ENCODE assay signal across 27 cellular contexts in the genomic region with DNA sequence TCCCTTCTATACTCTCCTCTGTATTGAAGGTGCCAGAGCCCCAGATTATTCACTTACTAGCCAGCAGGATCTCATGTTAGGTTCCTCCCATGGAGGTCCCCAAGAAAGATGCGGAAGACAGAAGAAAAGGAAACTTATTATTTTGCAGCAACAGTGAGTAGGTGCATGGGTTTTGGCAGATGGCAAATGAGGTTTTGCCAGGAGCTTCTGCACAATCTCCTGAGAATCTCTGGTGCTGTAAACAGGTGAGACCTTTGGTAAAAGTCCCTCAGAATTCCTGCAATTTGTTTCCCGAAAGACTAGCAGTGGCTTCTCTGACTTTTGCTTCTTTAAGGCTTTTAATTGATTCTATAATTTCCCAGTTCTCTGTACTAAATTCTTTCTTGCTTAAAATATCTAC. TPM values are rescaled to one million over a fixed set of nuclear protein-coding genes. Genes with fewer than 3 reads are reported as not detected.
"Had no signal": no experiment of that assay in that cellular context is flagged by ENCODE, and none has a peak within 500 bp of the region (broad histone marks: within the 10 kb centered on the region; RNA-seq: fewer than 3 reads in every experiment).

No MANE protein-coding gene starts in this region.

- H3K27me3 ChIP-seq: esophagus squamous epithelium, heart right ventricle, neural progenitor cell, stomach, thyroid gland had no signal

- H3K4me3 Mint-ChIP-seq: effector memory CD8-positive, alpha-beta T cell; memory B cell; mesothelial cell of epicardium; naive thymus-derived CD4-positive, alpha-beta T cell; nephron; neural progenitor cell; stimulated activated effector memory CD8-positive, alpha-beta T cell treated with anti-CD3 and anti-CD28 coated beads, Interleukin-12 subunit alpha, Interleukin-12 subunit beta, amount 100 ng/mL, for 72 hours; type B pancreatic cell had no signal

- H3K9me3 Mint-ChIP-seq: stimulated activated effector memory CD8-positive, alpha-beta T cell treated with anti-CD3 and anti-CD28 coated beads, Interleukin-12 subunit alpha, Interleukin-12 subunit beta, amount 100 ng/mL, for 72 hours had no signal

- H3K27ac ChIP-seq: esophagus squamous epithelium, neural progenitor cell, thyroid gland had no signal

- ATAC-seq: effector memory CD8-positive, alpha-beta T cell; heart right ventricle; mucosa of descending colon; naive thymus-derived CD4-positive, alpha-beta T cell; sciatic nerve; stimulated activated effector memory CD8-positive, alpha-beta T cell treated with anti-CD3 and anti-CD28 coated beads, Interleukin-12 subunit alpha, Interleukin-12 subunit beta, amount 100 ng/mL, for 72 hours had no signal

- H3K36me3 ChIP-seq: esophagus squamous epithelium, heart right ventricle, neural progenitor cell, stomach, thyroid gland had no signal

- H3K9ac ChIP-seq: neural progenitor cell had no signal

- H3K9me3 ChIP-seq: esophagus squamous epithelium, mucosa of descending colon, stomach, thyroid gland had no signal

- H3K4me2 ChIP-seq: neural progenitor cell had no signal

- H3K27me3 Mint-ChIP-seq: effector memory CD8-positive, alpha-beta T cell; type B pancreatic cell had no signal

- H2AFZ ChIP-seq: neural progenitor cell had no signal

- H3K4me1 Mint-ChIP-seq: memory B cell; naive thymus-derived CD4-positive, alpha-beta T cell; neural progenitor cell; stimulated activated effector memory CD8-positive, alpha-beta T cell treated with anti-CD3 and anti-CD28 coated beads, Interleukin-12 subunit alpha, Interleukin-12 subunit beta, amount 100 ng/mL, for 72 hours had no signal

- H3K27ac Mint-ChIP-seq: effector memory CD8-positive, alpha-beta T cell; memory B cell; mesothelial cell of epicardium; naive thymus-derived CD4-positive, alpha-beta T cell; nephron; neural progenitor cell; stimulated activated effector memory CD8-positive, alpha-beta T cell treated with anti-CD3 and anti-CD28 coated beads, Interleukin-12 subunit alpha, Interleukin-12 subunit beta, amount 100 ng/mL, for 72 hours; type B pancreatic cell had no signal

- H3K4me3 ChIP-seq: esophagus squamous epithelium, heart right ventricle, lung, mucosa of descending colon, neural progenitor cell, stomach, thyroid gland had no signal

- DNase-seq: cerebellar nuclear complex; cortex of kidney; effector memory CD8-positive, alpha-beta T cell; erythroblast; esophagus squamous epithelium; foreskin melanocyte; glutamatergic neuron; heart right ventricle; hypothalamus; mucosa of descending colon; naive thymus-derived CD4-positive, alpha-beta T cell; posterior cingulate gyrus; stimulated activated CD4-positive, alpha-beta T cell treated with anti-CD3 and anti-CD28 coated beads, Interleukin-2, amount 100 ng/mL, for 24 hours; stimulated activated CD4-positive, alpha-beta T cell treated with anti-CD3 and anti-CD28 coated beads, Interleukin-4, amount 100 ng/mL, for 24 hours; stimulated activated naive CD4-positive, alpha-beta T cell treated with Interleukin-2 at 50 U/mL for 16 hours; stomach; thyroid gland had no signal

- FAIRE-seq: endometrium, keratinocyte had no signal

- H3K36me3 Mint-ChIP-seq: memory B cell; stimulated activated effector memory CD8-positive, alpha-beta T cell treated with anti-CD3 and anti-CD28 coated beads, Interleukin-12 subunit alpha, Interleukin-12 subunit beta, amount 100 ng/mL, for 72 hours had no signal

RNA-seq across cellular contexts. Expression of gene SORBS2, which starts 29.5 kb away (rescaled TPM):
- polyA plus RNA-seq: naive thymus-derived CD4-positive, alpha-beta T cell had no signal
